ENCODE assay signal across 1 cellular context in genomic region chr17:8153550-8153956, GRCh38.
A peak's percentile ranks its signal among the peaks of the same experiment; 100 is the strongest.
TF ChIP-seq lines count a peak whose summit lies in the region.

No MANE protein-coding gene starts in this region.

TF ChIP-seq in HepG2, 621 proteins besides CTCF, POLR2A, EP300 and RAD21 (continues in another document):
- peak; percentile 90 for TF ChIP-seq SAP130 (CRISPR knock-in tag; IDR thresholded peaks at IDR 0.05; ENCODE audit: low read depth)
- TF ChIP-seq ZNF18 (CRISPR knock-in tag; IDR thresholded peaks at IDR 0.05; ENCODE audit: insufficient replicate concordance), result no peak
- TF ChIP-seq IRF1 (CRISPR knock-in tag; IDR thresholded peaks at IDR 0.05; ENCODE audit: low read depth), result no peak
- TF ChIP-seq ZFP36L1 (CRISPR knock-in tag; IDR thresholded peaks at IDR 0.05), result peak; percentile 91; the same call in 1 of the 2 replicates
- TF ChIP-seq ZNF75D (CRISPR knock-in tag; IDR thresholded peaks at IDR 0.05; ENCODE audit: borderline replicate concordance), result no peak
- no peak; the same call in 1 of the 2 replicates for TF ChIP-seq IRF9 (CRISPR knock-in tag; IDR thresholded peaks at IDR 0.05; ENCODE audit: borderline replicate concordance)
- no peak for TF ChIP-seq ZBTB3 (CRISPR knock-in tag; IDR thresholded peaks at IDR 0.05; ENCODE audit: borderline replicate concordance, low read depth)
- no peak for TF ChIP-seq ZNF570 (CRISPR knock-in tag; IDR thresholded peaks at IDR 0.05; ENCODE audit: borderline replicate concordance)
- peak; percentile 37; the same call in 1 of the 2 replicates for TF ChIP-seq HDAC1 (CRISPR knock-in tag; IDR thresholded peaks at IDR 0.05)
- no peak for TF ChIP-seq ZNF850 (CRISPR knock-in tag; conservative IDR thresholded peaks at IDR 0.05)
- no peak for TF ChIP-seq KDM2A (CRISPR knock-in tag; IDR thresholded peaks at IDR 0.05; ENCODE audit: borderline replicate concordance, low read depth)
- 0 out of 2 replicates have a peak, but pooled peaks have one; percentile 30 for TF ChIP-seq DMAP1 (CRISPR knock-in tag; IDR thresholded peaks at IDR 0.05)
- TF ChIP-seq ZNF205 (CRISPR knock-in tag; IDR thresholded peaks at IDR 0.05), result no peak
- peak; percentile 75; the same call in 1 of the 2 replicates for TF ChIP-seq ZMYM3 (CRISPR knock-in tag; IDR thresholded peaks at IDR 0.05)
- TF ChIP-seq GABPB1 (CRISPR knock-in tag; IDR thresholded peaks at IDR 0.05), result no peak; the same call in none of the 2 replicates
- TF ChIP-seq ZNF503 (CRISPR knock-in tag; IDR thresholded peaks at IDR 0.05), result 0 out of 2 replicates have a peak, but pooled peaks have one; percentile 15
- no peak for TF ChIP-seq ZNF800 (CRISPR knock-in tag; IDR thresholded peaks at IDR 0.05)
- no peak for TF ChIP-seq ZNF256 (CRISPR knock-in tag; conservative IDR thresholded peaks at IDR 0.05)
- TF ChIP-seq ATF5 (CRISPR knock-in tag; IDR thresholded peaks at IDR 0.05; ENCODE audit: low read depth), result no peak
- peak; percentile 55; the same call in 1 of the 2 replicates for TF ChIP-seq ZNF746 (CRISPR knock-in tag; IDR thresholded peaks at IDR 0.05)
- TF ChIP-seq KDM5A (IDR thresholded peaks at IDR 0.05; ENCODE audit: borderline replicate concordance, low read length), result no peak
- no peak for TF ChIP-seq PAX8 (CRISPR knock-in tag; IDR thresholded peaks at IDR 0.05; ENCODE audit: borderline replicate concordance)
- TF ChIP-seq PATZ1 (CRISPR knock-in tag; IDR thresholded peaks at IDR 0.05), result peak; percentile 94
- no peak for TF ChIP-seq NFIB (CRISPR knock-in tag; IDR thresholded peaks at IDR 0.05; ENCODE audit: borderline replicate concordance)
- TF ChIP-seq ZFX (CRISPR knock-in tag; IDR thresholded peaks at IDR 0.05; ENCODE audit: low read depth), result peak; percentile 73
- no peak for TF ChIP-seq PCBP2 (optimal IDR thresholded peaks at IDR 0.05; ENCODE audit: low read depth, low read length, poor library complexity, severe bottlenecking)
- no peak for TF ChIP-seq TRAFD1 (CRISPR knock-in tag; IDR thresholded peaks at IDR 0.05; ENCODE audit: borderline replicate concordance)
- no peak for TF ChIP-seq SMAD9 (CRISPR knock-in tag; IDR thresholded peaks at IDR 0.05)
- TF ChIP-seq ZNF644 (CRISPR knock-in tag; IDR thresholded peaks at IDR 0.05; ENCODE audit: low read depth), result no peak
- no peak for TF ChIP-seq FOXP1 (IDR thresholded peaks at IDR 0.05)
- no peak for TF ChIP-seq FOXP1 (CRISPR knock-in tag; IDR thresholded peaks at IDR 0.05)
- TF ChIP-seq NRL (CRISPR knock-in tag; IDR thresholded peaks at IDR 0.05; ENCODE audit: borderline replicate concordance), result no peak
- TF ChIP-seq IKZF4 (CRISPR knock-in tag; IDR thresholded peaks at IDR 0.05; ENCODE audit: borderline replicate concordance, low read depth, not compliant biosample characterization), result no peak
- TF ChIP-seq ZBTB26 (CRISPR knock-in tag; IDR thresholded peaks at IDR 0.05; ENCODE audit: borderline replicate concordance), result no peak
- no peak for TF ChIP-seq PCBP1 (IDR thresholded peaks at IDR 0.05; ENCODE audit: borderline replicate concordance, low read depth, low read length)
- no peak for TF ChIP-seq AFF4 (CRISPR knock-in tag; IDR thresholded peaks at IDR 0.05)
- TF ChIP-seq SP1 (IDR thresholded peaks at IDR 0.05), result no peak
- TF ChIP-seq SP1 (CRISPR knock-in tag; IDR thresholded peaks at IDR 0.05), result no peak
- TF ChIP-seq DNMT1 (CRISPR knock-in tag; IDR thresholded peaks at IDR 0.05), result no peak
